In genomic region chr6:28371706-28372451, GRCh38 we compare ENCODE assay signal across 14 cellular contexts. TPM values are rescaled to one million over a fixed set of nuclear protein-coding genes. Genes with fewer than 3 reads are reported as not detected.
DNase-seq lines count a peak whose midpoint lies in the region; ATAC-seq lines count a peak whose summit lies in the region.
"Had no signal": no experiment of that assay in that cellular context is flagged by ENCODE, and none has a peak within 500 bp of the region (broad histone marks: within the 10 kb centered on the region; RNA-seq: fewer than 3 reads in every experiment).

No MANE protein-coding gene starts in this region.

- no CpG with 5 or more reads among the region's 9 CpGs for WGBS in trophoblast cell (ENCODE audit: extremely low coverage, insufficient coverage, insufficient read length)

- no peak overlapping the region for H4K8ac ChIP-seq in trophoblast cell (ENCODE audit: low read depth, low read length)

- H3K27ac ChIP-seq in trophoblast cell (ENCODE audit: low read depth, low read length): no peak overlapping the region

- no peaks in the 10 kb centered on the region for H3K79me1 ChIP-seq in trophoblast cell (ENCODE audit: low read length)

- no peaks in the 10 kb centered on the region for H3K79me2 ChIP-seq in trophoblast cell (ENCODE audit: control insufficient read depth, insufficient read depth, low read length, poor library complexity)

- H3K4me3 ChIP-seq in trophoblast cell (ENCODE audit: low read depth, low read length): no peak overlapping the region

- H2AK5ac ChIP-seq in trophoblast cell (ENCODE audit: low read length): no peak overlapping the region

- H4K91ac ChIP-seq in trophoblast cell (ENCODE audit: low read depth, low read length): no peak overlapping the region

- H3K4me1 ChIP-seq in trophoblast cell (ENCODE audit: control insufficient read depth in 1 of 2, insufficient read depth in 2 of 2, low read length in 2 of 2): no peaks in the 10 kb centered on the region

- no peak overlapping the region for H4K12ac ChIP-seq in trophoblast cell (ENCODE audit: low read depth, low read length)

- no peak overlapping the region for H2BK5ac ChIP-seq in trophoblast cell (ENCODE audit: low read depth, low read length, poor library complexity)

- H2AFZ ChIP-seq in trophoblast cell (ENCODE audit: insufficient read depth, low read length, poor library complexity): no peak overlapping the region

- H3K4me2 ChIP-seq in trophoblast cell (ENCODE audit: low read length): no peak overlapping the region

- H3K4ac ChIP-seq in trophoblast cell (ENCODE audit: low read depth, low read length): no peak overlapping the region

- H3K23ac ChIP-seq in trophoblast cell (ENCODE audit: low read length): no peak overlapping the region

- no peak overlapping the region for H3K9ac ChIP-seq in trophoblast cell (ENCODE audit: low read length)

- no peak overlapping the region for H2BK12ac ChIP-seq in trophoblast cell (ENCODE audit: low read length)

- H3K9me3 ChIP-seq in trophoblast cell (ENCODE audit: insufficient read depth, low read depth, low read length): no peaks in the 10 kb centered on the region

- H2BK120ac ChIP-seq in trophoblast cell (ENCODE audit: insufficient read depth, low read length, poor library complexity): no peak overlapping the region

- H3K18ac ChIP-seq in trophoblast cell (ENCODE audit: low read length): no peak overlapping the region

- no peak overlapping the region for H3K14ac ChIP-seq in trophoblast cell (ENCODE audit: low read length)

- peaks cover 0 to 1% of the 10 kb centered on the region in 2 experiments for H3K36me3 ChIP-seq in trophoblast cell (ENCODE audit: control insufficient read depth in 1 of 2, insufficient read depth in 2 of 2, low read length in 2 of 2)

- ATAC-seq in GM18870 (IDR thresholded peaks at IDR 0.05; ENCODE audit: unreplicated experiment) (peak; percentile 57), HG02678 (IDR thresholded peaks at IDR 0.05; ENCODE audit: unreplicated experiment) (peak; percentile 58), HG03571 (IDR thresholded peaks at IDR 0.05; ENCODE audit: unreplicated experiment) (peak; percentile 82)
- ATAC-seq: naive thymus-derived CD8-positive, alpha-beta T cell; sciatic nerve had no signal

- no peaks in the 10 kb centered on the region for H3K27me3 ChIP-seq in trophoblast cell (ENCODE audit: insufficient read depth, low read length)

- peak; percentile 68 to 81 for DNase-seq in trophoblast cell
- DNase-seq in activated gamma-delta T cell treated with Interleukin-2 at 50 U/mL for 16 hours: no peak
- DNase-seq in stimulated activated CD4-positive, alpha-beta T cell treated with anti-CD3 and anti-CD28 coated beads, Interleukin-4, amount 100 ng/mL, for 24 hours: no peak
- DNase-seq in NCI-H2029 treated with DMSO at 0.1 percent for 48 hours (lab: John Stamatoyannopoulos, UW): no peak
- DNase-seq in NCI-H82 treated with DMSO at 0.1 percent for 48 hours (lab: John Stamatoyannopoulos, UW; ENCODE audit: unreplicated experiment): no peak
- DNase-seq: activated naive CD8-positive, alpha-beta T cell treated with anti-CD3 and anti-CD28 coated beads for 36 hours; CD4-positive, alpha-beta memory T cell; naive thymus-derived CD8-positive, alpha-beta T cell; NCI-H2227 treated with DMSO at 0.1 percent for 48 hours; T-helper 9 cell had no signal

RNA-seq across cellular contexts. Expression of gene ZKSCAN3, which starts 22.1 kb away (rescaled TPM):
- 3.1 and 3.3 TPM in 2 replicates for polyA plus RNA-seq in trophoblast cell (2013)

RNA-seq across cellular contexts. Expression of gene ZSCAN12, which starts 27.7 kb away (rescaled TPM):
- 2.6 and 3.0 TPM in 2 replicates for polyA plus RNA-seq in trophoblast cell (2013)

RNA-seq across cellular contexts. Expression of gene ZSCAN31, which starts 35.9 kb away (rescaled TPM):
- polyA plus RNA-seq in trophoblast cell (2013): 2.0 TPM in 2 replicates

Comparison
In these comparisons a context has a peak if more than half of its experiments do, and no peak if none do; other contexts are left out.
1. DNase-seq: peak in trophoblast cell (2 of 2); none in activated gamma-delta T cell treated with Interleukin-2 at 50 U/mL for 16 hours (single experiment), stimulated activated CD4-positive, alpha-beta T cell treated with anti-CD3 and anti-CD28 coated beads, Interleukin-4, amount 100 ng/mL, for 24 hours (single experiment), NCI-H2029 treated with DMSO at 0.1 percent for 48 hours (single experiment) and NCI-H82 treated with DMSO at 0.1 percent for 48 hours (single experiment).
2. Peak in every context shown above with its lines, with median percentiles within 50 percentile points of each other: ATAC-seq.